11 cellular contexts compared by ENCODE assay signal in the genomic region with DNA sequence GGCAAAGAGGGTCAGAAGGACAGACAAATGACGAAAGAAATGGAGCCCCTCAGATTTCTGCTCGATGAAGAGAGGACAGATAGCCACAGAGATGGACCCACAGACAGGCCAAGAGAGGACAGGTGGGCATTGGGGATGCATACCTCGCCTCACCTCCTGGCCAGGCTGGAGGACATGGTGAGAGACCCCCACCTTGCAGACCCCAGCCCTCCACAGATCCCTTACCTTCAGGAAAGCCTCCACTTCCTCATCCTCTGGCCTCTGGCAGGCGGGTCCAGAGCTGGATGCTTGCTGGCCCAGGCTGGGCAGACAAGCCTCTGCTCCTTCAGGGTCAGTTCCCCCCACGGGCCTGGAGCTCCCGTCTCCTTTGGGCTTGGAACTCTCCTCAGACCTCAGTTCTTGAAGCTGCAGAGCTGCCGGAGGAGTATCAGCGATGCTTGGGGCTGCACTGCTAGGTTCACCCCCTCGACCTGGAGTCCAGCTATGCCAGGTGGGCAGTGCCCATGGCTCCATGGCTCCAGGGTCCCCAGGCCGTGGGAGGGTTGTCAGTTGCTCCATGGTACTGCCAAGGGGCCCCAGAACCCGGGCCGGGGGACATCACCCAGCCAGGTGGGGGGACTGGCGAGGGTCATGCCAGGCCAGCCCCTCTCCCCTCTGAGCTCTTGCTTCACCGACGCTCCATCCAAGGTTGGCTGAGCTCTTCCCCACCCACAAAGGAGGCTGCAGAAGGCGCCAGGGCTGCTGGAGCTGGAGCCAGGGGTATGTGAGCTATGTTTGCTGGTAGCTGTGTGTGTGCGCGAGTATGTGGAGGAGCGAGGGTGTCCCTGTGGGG. TPM values are rescaled to one million over a fixed set of nuclear protein-coding genes. Genes with fewer than 3 reads are reported as not detected.
DNase-seq lines count a peak whose midpoint lies in the region; ATAC-seq and TF ChIP-seq lines count a peak whose summit lies in the region.
"Had no signal": no experiment of that assay in that cellular context is flagged by ENCODE, and none has a peak within 500 bp of the region (broad histone marks: within the 10 kb centered on the region; RNA-seq: fewer than 3 reads in every experiment).

No MANE protein-coding gene starts in this region.

- no peak for ATAC-seq in activated T-cell treated with anti-CD3 and anti-CD28 coated beads, Interleukin-2, amount 50 U/mL, for 72 hours (replicated peaks in 1 of 2)
- ATAC-seq in stimulated activated naive B cell treated with anti-CD40 and anti-IgM and Interleukin-4, amounts not matched to agents 10 μg/mL and 1 μg/mL and 100 μg/mL, for 72 hours (replicated peaks) = no peak
- ATAC-seq in HG02610 (IDR thresholded peaks at IDR 0.05; ENCODE audit: unreplicated experiment) = no peak
- ATAC-seq: heart right ventricle had no signal

- H3K27ac ChIP-seq in dorsolateral prefrontal cortex = peak overlapping the region in 58 of 59 donors; percentile 22 to 92 (median 82)
- H3K27ac ChIP-seq: coronary artery, ovary had no signal

- H3K4me1 Mint-ChIP-seq in activated T-cell treated with anti-CD3 and anti-CD28 coated beads, Interleukin-2, amount 50 U/mL, for 72 hours (ENCODE audit: low read depth) = peaks cover 50% of the 10 kb centered on the region
- H3K4me1 Mint-ChIP-seq in stimulated activated naive B cell treated with anti-CD40 and anti-IgM and Interleukin-4, amounts not matched to agents 10 μg/mL and 1 μg/mL and 100 μg/mL, for 72 hours = peaks cover 61 to 76% of the 10 kb centered on the region in 2 donors

- H3K9me3 Mint-ChIP-seq in activated T-cell treated with anti-CD3 and anti-CD28 coated beads, Interleukin-2, amount 50 U/mL, for 72 hours = no peaks in the 10 kb centered on the region
- H3K9me3 Mint-ChIP-seq in stimulated activated naive B cell treated with anti-CD40 and anti-IgM and Interleukin-4, amounts not matched to agents 10 μg/mL and 1 μg/mL and 100 μg/mL, for 72 hours = peaks cover 5 to 6% of the 10 kb centered on the region in 2 donors

- intact Hi-C loops in dorsolateral prefrontal cortex (cut with DNase I) = no loop called here

- H3K27me3 Mint-ChIP-seq in activated T-cell treated with anti-CD3 and anti-CD28 coated beads, Interleukin-2, amount 50 U/mL, for 72 hours (ENCODE audit: low read depth) = no peaks in the 10 kb centered on the region
- H3K27me3 Mint-ChIP-seq in stimulated activated naive B cell treated with anti-CD40 and anti-IgM and Interleukin-4, amounts not matched to agents 10 μg/mL and 1 μg/mL and 100 μg/mL, for 72 hours = peaks cover 16 to 39% of the 10 kb centered on the region in 2 donors

- H3K4me3 ChIP-seq in dorsolateral prefrontal cortex = peak overlapping the region in 58 of 59 donors; percentile 34 to 80 (median 66)
- H3K4me3 ChIP-seq: coronary artery, ovary had no signal

- H3K4me3 Mint-ChIP-seq in activated T-cell treated with anti-CD3 and anti-CD28 coated beads, Interleukin-2, amount 50 U/mL, for 72 hours = peak overlapping the region; percentile 75 to 93
- H3K4me3 Mint-ChIP-seq in stimulated activated naive B cell treated with anti-CD40 and anti-IgM and Interleukin-4, amounts not matched to agents 10 μg/mL and 1 μg/mL and 100 μg/mL, for 72 hours = peak overlapping the region; percentile 81 to 100

- DNase-seq in activated T-cell treated with anti-CD3 and anti-CD28 coated beads, Interleukin-2, amount 50 U/mL, for 72 hours = peak in 1 of 2 donors; percentile 79
- DNase-seq in activated T-cell treated with anti-CD3 and anti-CD28 coated beads, Interleukin-2, amount 50 U/mL, for 1 hour = no peak
- DNase-seq in NOMO-1 treated with DMSO at 0.1 percent for 48 hours (lab: John Stamatoyannopoulos, UW; ENCODE audit: unreplicated experiment) (peak; percentile 72), dorsolateral prefrontal cortex (peak in 1 of 10 donors; percentile 30), NCI-H1930 (lab: John Stamatoyannopoulos, UW) (no peak), NCI-H510A (lab: John Stamatoyannopoulos, UW) (no peak)
- DNase-seq in stimulated activated naive B cell treated with anti-CD40 and anti-IgM and Interleukin-4, amounts not matched to agents 10 μg/mL and 1 μg/mL and 100 μg/mL, for 72 hours = peak; percentile 55
- DNase-seq: heart right ventricle had no signal

- TF ChIP-seq CTCF in dorsolateral prefrontal cortex (IDR thresholded peaks at IDR 0.05 in 54 of 56, conservative IDR thresholded peaks at IDR 0.05 in 2 of 56; ENCODE audit: low read depth in 1 of 56, partially characterized antibody in 56 of 56) = no peak

- H3K27me3 ChIP-seq in dorsolateral prefrontal cortex = peaks cover 0 to 24% (median 0%) of the 10 kb centered on the region in 45 donors
- H3K27me3 ChIP-seq: ovary had no signal

- H3K27ac Mint-ChIP-seq in activated T-cell treated with anti-CD3 and anti-CD28 coated beads, Interleukin-2, amount 50 U/mL, for 72 hours = peak overlapping the region; percentile 98
- H3K27ac Mint-ChIP-seq in stimulated activated naive B cell treated with anti-CD40 and anti-IgM and Interleukin-4, amounts not matched to agents 10 μg/mL and 1 μg/mL and 100 μg/mL, for 72 hours = peak overlapping the region; percentile 100

- peaks cover 21% of the 10 kb centered on the region in 2 donors for H3K36me3 Mint-ChIP-seq in activated T-cell treated with anti-CD3 and anti-CD28 coated beads, Interleukin-2, amount 50 U/mL, for 72 hours (ENCODE audit: insufficient read depth in 2 of 2)
- peaks cover 40 to 55% of the 10 kb centered on the region in 2 donors for H3K36me3 Mint-ChIP-seq in stimulated activated naive B cell treated with anti-CD40 and anti-IgM and Interleukin-4, amounts not matched to agents 10 μg/mL and 1 μg/mL and 100 μg/mL, for 72 hours

RNA-seq across cellular contexts. Expression of gene TSPOAP1, which starts 1.0 kb away (rescaled TPM):
- 10 to 100 TPM; 42.3 to 55.3 TPM for total RNA-seq in activated T-cell treated with anti-CD3 and anti-CD28 coated beads, Interleukin-2, amount 50 U/mL, for 72 hours
- total RNA-seq in dorsolateral prefrontal cortex = 100 to 1,000 TPM in 109 of 120 experiments, 10 to 100 TPM in 11; 44.2 to 218 (median 128) TPM

RNA-seq across cellular contexts. Expression of gene SUPT4H1, which starts 24.4 kb away (rescaled TPM):
- 100 to 1,000 TPM; 101 to 110 TPM for total RNA-seq in activated T-cell treated with anti-CD3 and anti-CD28 coated beads, Interleukin-2, amount 50 U/mL, for 72 hours
- total RNA-seq in dorsolateral prefrontal cortex = 10 to 100 TPM; 34.1 to 73.3 (median 52.1) TPM

RNA-seq across cellular contexts. Expression of gene MPO, which starts 46.8 kb away (rescaled TPM):
- total RNA-seq in activated T-cell treated with anti-CD3 and anti-CD28 coated beads, Interleukin-2, amount 50 U/mL, for 72 hours = under 1 TPM in 1 of 2 donors, not detected in 1; 0.09 TPM
- total RNA-seq in dorsolateral prefrontal cortex = 1 to 10 TPM in 85 of 120 experiments, under 1 TPM in 35; 0.24 to 8.7 (median 1.6) TPM

Comparison
In these comparisons a context has a peak if more than half of its experiments do, and no peak if none do; other contexts are left out.
1. DNase-seq: peak in NOMO-1 treated with DMSO at 0.1 percent for 48 hours (single experiment) and stimulated activated naive B cell treated with anti-CD40 and anti-IgM and Interleukin-4, amounts not matched to agents 10 μg/mL and 1 μg/mL and 100 μg/mL, for 72 hours (single experiment); none in activated T-cell treated with anti-CD3 and anti-CD28 coated beads, Interleukin-2, amount 50 U/mL, for 1 hour (single experiment), NCI-H1930 (0 of 2) and NCI-H510A (single experiment).